9 cellular contexts compared by ENCODE assay signal in the genomic region with DNA sequence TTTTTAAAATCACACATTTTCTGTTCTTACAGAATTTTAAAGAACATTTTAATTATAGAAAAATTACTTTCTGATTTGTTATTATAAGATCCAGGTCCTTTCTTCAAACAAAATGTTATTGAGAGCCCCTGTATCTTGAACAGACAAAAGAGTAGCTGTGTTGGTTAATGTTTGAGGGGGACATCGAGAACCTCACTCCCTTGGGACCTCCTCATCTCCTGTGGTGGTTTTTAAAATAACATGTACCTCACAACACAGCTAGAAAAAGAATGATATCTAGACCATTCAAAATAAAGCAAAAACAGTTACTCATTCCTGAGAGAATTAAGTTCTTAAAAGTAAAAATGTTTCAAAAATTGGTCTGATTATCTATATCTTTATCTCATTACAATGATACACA.
"Had no signal": no experiment of that assay in that cellular context is flagged by ENCODE, and none has a peak within 500 bp of the region (broad histone marks: within the 10 kb centered on the region; RNA-seq: fewer than 3 reads in every experiment).

No MANE protein-coding gene starts in this region.

- DNase-seq: H9, HCEC 1CT, Karpas-422, KBM-7 had no signal

- H3K36me3 Mint-ChIP-seq: IgD-negative memory B cell had no signal

- H3K27ac Mint-ChIP-seq: GM23338, H9, IgD-negative memory B cell had no signal

- H3K27ac ChIP-seq: HL-60, KMS-11 had no signal

- ATAC-seq: GM23338, HepG2 had no signal

- H3K27me3 Mint-ChIP-seq: IgD-negative memory B cell had no signal

- H3K4me3 ChIP-seq: GM23338 had no signal

- H3K4me2 ChIP-seq: GM23338, KMS-11 had no signal

- H2AFZ ChIP-seq: GM23338 had no signal

- H3K4me3 Mint-ChIP-seq: GM23338, H9, IgD-negative memory B cell had no signal

- H3K9ac ChIP-seq: KMS-11 had no signal

- H3K4me1 Mint-ChIP-seq: IgD-negative memory B cell had no signal

- H3K9me3 Mint-ChIP-seq: GM23338, H9, IgD-negative memory B cell had no signal
